In genomic region chr11:119424775-119425174, GRCh38 we compare ENCODE assay signal across 20 cellular contexts. TPM values are rescaled to one million over a fixed set of nuclear protein-coding genes. Genes with fewer than 3 reads are reported as not detected.
A peak's percentile ranks its signal among the peaks of the same experiment; 100 is the strongest.
DNase-seq lines count a peak whose midpoint lies in the region; FAIRE-seq and TF ChIP-seq lines count a peak whose summit lies in the region.
"Had no signal": no experiment of that assay in that cellular context is flagged by ENCODE, and none has a peak within 500 bp of the region (broad histone marks: within the 10 kb centered on the region; RNA-seq: fewer than 3 reads in every experiment).

No MANE protein-coding gene starts in this region.

- H2BK5ac ChIP-seq in H9 (ENCODE audit: insufficient read length, low read length): no peak overlapping the region

- no peak overlapping the region for H2AK5ac ChIP-seq in H9 (ENCODE audit: insufficient read length, low read length)

- no peak overlapping the region for H2BK15ac ChIP-seq in H9 (ENCODE audit: low read depth, low read length)

- no peak overlapping the region for H3K4ac ChIP-seq in H9 (ENCODE audit: low read depth, low read length)

- H3K27me3 Mint-ChIP-seq in H9 (ENCODE audit: low read depth) (peaks cover 9% of the 10 kb centered on the region), MCF 10A (ENCODE audit: insufficient read depth, unreplicated experiment) (peaks cover 12% of the 10 kb centered on the region)
- peaks cover 15% of the 10 kb centered on the region for H3K27me3 Mint-ChIP-seq in T-helper 2 cell treated with Interferon-gamma antibody and Interleukin-4, amounts not matched to agents 5 μg/mL and 100 μg/mL, for 36 hours (ENCODE audit: low read depth)

- no peak overlapping the region for H3K4me2 ChIP-seq in H9 (ENCODE audit: insufficient read depth, insufficient read length, low read length)
- H3K4me2 ChIP-seq: A549 had no signal

- peaks cover 3% of the 10 kb centered on the region for H3K23me2 ChIP-seq in H9 (ENCODE audit: insufficient read length, low read depth, low read length, poor library complexity, severe bottlenecking)

- no peak overlapping the region for H2BK12ac ChIP-seq in H9 (ENCODE audit: insufficient read length, low read depth, low read length)

- no peak overlapping the region for H3K9ac ChIP-seq in H9 (ENCODE audit: extremely low read depth, insufficient read length, low read length)
- H3K9ac ChIP-seq in rectal smooth muscle tissue (ENCODE audit: low read length): no peak overlapping the region

- WGBS in H9 (ENCODE audit: extremely low coverage, insufficient read length, low lambda C conversion rate): no CpG with 5 or more reads among the region's 2 CpGs
- 84 to 100% methylated on average over 1 to 2 of the region's 2 CpGs for WGBS in mesodermal cell (ENCODE audit: insufficient coverage in 2 of 2), 2 experiments

- H3K27me3 ChIP-seq in H9 (ENCODE audit: insufficient read depth, low read length) (no peaks in the 10 kb centered on the region), rectal smooth muscle tissue (ENCODE audit: control insufficient read depth, insufficient read depth, low read length) (peaks cover 6% of the 10 kb centered on the region)

- no peak for TF ChIP-seq POLR2A in H54 (IDR thresholded peaks at IDR 0.05; ENCODE audit: low read depth, low read length)

- no peak overlapping the region for H2AFZ ChIP-seq in H9 (ENCODE audit: low read length)

- H3K9me3 ChIP-seq in H9 (ENCODE audit: control insufficient read depth, low read depth, low read length): no peaks in the 10 kb centered on the region
- H3K9me3 ChIP-seq in mesodermal cell (ENCODE audit: control insufficient read depth, low read length): no peaks in the 10 kb centered on the region
- H3K9me3 ChIP-seq: A549 had no signal

- no peaks in the 10 kb centered on the region; a peak in 2 of 5 replicates for H3K9me3 Mint-ChIP-seq in H9
- no peaks in the 10 kb centered on the region for H3K9me3 Mint-ChIP-seq in T-helper 2 cell treated with Interferon-gamma antibody and Interleukin-4, amounts not matched to agents 5 μg/mL and 100 μg/mL, for 36 hours
- H3K9me3 Mint-ChIP-seq in MCF 10A (ENCODE audit: unreplicated experiment): no peaks in the 10 kb centered on the region

- H4K5ac ChIP-seq in H9 (ENCODE audit: insufficient read length, low read depth, low read length): no peak overlapping the region

- H3K27ac ChIP-seq in H9 (ENCODE audit: insufficient read length, low read depth, low read length): no peak overlapping the region
- peak overlapping the region; percentile 21 for H3K27ac ChIP-seq in caudate nucleus (ENCODE audit: low read depth, low read length)
- peak overlapping the region; percentile 53 for H3K27ac ChIP-seq in mesodermal cell (ENCODE audit: low read depth, low read length, severe bottlenecking)
- H3K27ac ChIP-seq in rectal smooth muscle tissue (ENCODE audit: low read depth, low read length): peak overlapping the region; percentile 23
- H3K27ac ChIP-seq: A549 had no signal

- H3T11ph ChIP-seq in H9 (ENCODE audit: low read length): no peak overlapping the region

- no peak for DNase-seq in H9
- DNase-seq in caudate nucleus (lab: John Stamatoyannopoulos, UW): no peak
- no peak for DNase-seq in T-helper 2 cell treated with Interferon-gamma antibody and Interleukin-4, amounts not matched to agents 5 μg/mL and 100 μg/mL, for 36 hours (ENCODE audit: low spot score)
- no peak for DNase-seq in MCF 10A (ENCODE audit: unreplicated experiment)
- DNase-seq in H54 (ENCODE audit: insufficient read length, low spot score): no peak
- no peak for DNase-seq in activated CD4-positive, CD25-positive, alpha-beta regulatory T cell treated with anti-CD3 and anti-CD28 coated beads, Interleukin-2, amount 50 U/mL, for 72 hours
- DNase-seq: C1 segment of cervical spinal cord, NCI-H1436, NCI-H2029 treated with DMSO at 0.1 percent for 48 hours, NCI-H748 treated with DMSO at 0.1 percent for 48 hours, OCI-M1, RPMI8226, SIG-M5 had no signal

- H3K18ac ChIP-seq in H9 (ENCODE audit: insufficient read length, low read depth, low read length): no peak overlapping the region

- no TSS peak for BruUV-seq in MCF 10A (replicated peaks; lab: Mats Ljungman, UMichigan)

- peaks cover 21% of the 10 kb centered on the region for H3K4me1 ChIP-seq in H9 (ENCODE audit: insufficient read depth, low read length)
- peaks cover 3% of the 10 kb centered on the region for H3K4me1 ChIP-seq in mesodermal cell (ENCODE audit: control insufficient read depth, insufficient read depth, low read length, poor library complexity, severe bottlenecking)
- peaks cover 5% of the 10 kb centered on the region for H3K4me1 ChIP-seq in rectal smooth muscle tissue (ENCODE audit: control insufficient read depth, insufficient read depth, low read length)

- H3K4me3 ChIP-seq in mesodermal cell (ENCODE audit: extremely low read depth, insufficient read depth, low read length, poor library complexity, severe bottlenecking) (no peak overlapping the region), rectal smooth muscle tissue (ENCODE audit: low read length) (no peak overlapping the region)
- H3K4me3 ChIP-seq: A549, K562 had no signal

- H4K8ac ChIP-seq in H9 (replicated peaks; ENCODE audit: insufficient read length, low read depth, low read length): no peak overlapping the region

- H2BK120ac ChIP-seq in H9 (ENCODE audit: low read depth, low read length, poor library complexity, severe bottlenecking): no peak overlapping the region

- CTCF ChIA-PET in MCF 10A (lab: Yijun Ruan, JAX): no interaction called here

- POLR2A ChIA-PET in MCF 10A (lab: Yijun Ruan, JAX): no interaction called here

- no peak overlapping the region for H2BK20ac ChIP-seq in H9 (ENCODE audit: low read depth, low read length, poor library complexity, severe bottlenecking)

- TF ChIP-seq CTCF in H9 (conservative IDR thresholded peaks at IDR 0.05) (no peak), MCF 10A (IDR thresholded peaks at IDR 0.05; ENCODE audit: unreplicated experiment) (no peak)

- H3K27ac Mint-ChIP-seq in H9: peak overlapping the region in 2 of 3 experiments; percentile 5 to 7; a peak in 1 of 7 replicates
- no peak overlapping the region for H3K27ac Mint-ChIP-seq in T-helper 2 cell treated with Interferon-gamma antibody and Interleukin-4, amounts not matched to agents 5 μg/mL and 100 μg/mL, for 36 hours
- H3K27ac Mint-ChIP-seq in MCF 10A (ENCODE audit: low read depth, unreplicated experiment): no peak overlapping the region

- intact Hi-C loops in MCF 10A (cut with micrococcal nuclease): no loop called here

- H3K4me3 Mint-ChIP-seq in H9: peak overlapping the region in 1 of 2 experiments; percentile 22; a peak in 1 of 5 replicates
- H3K4me3 Mint-ChIP-seq in T-helper 2 cell treated with Interferon-gamma antibody and Interleukin-4, amounts not matched to agents 5 μg/mL and 100 μg/mL, for 36 hours: no peak overlapping the region
- H3K4me3 Mint-ChIP-seq in MCF 10A (ENCODE audit: unreplicated experiment): no peak overlapping the region

- no peak for FAIRE-seq in H54 (lab: Jason Lieb, UNC)
- FAIRE-seq: A549, GM12892, GM19239, K562 had no signal

- H3K4me1 Mint-ChIP-seq in H9 (peaks cover 55 to 59% of the 10 kb centered on the region in 2 experiments), MCF 10A (ENCODE audit: insufficient read depth, unreplicated experiment) (peaks cover 16% of the 10 kb centered on the region)
- peaks cover 30% of the 10 kb centered on the region for H3K4me1 Mint-ChIP-seq in T-helper 2 cell treated with Interferon-gamma antibody and Interleukin-4, amounts not matched to agents 5 μg/mL and 100 μg/mL, for 36 hours (ENCODE audit: low read depth)

- no peak overlapping the region for H3K56ac ChIP-seq in H9 (ENCODE audit: insufficient read length, low read depth, low read length)

- H4K91ac ChIP-seq in H9 (ENCODE audit: insufficient read length, low read depth, low read length): no peak overlapping the region

- no peaks in the 10 kb centered on the region for H4K20me1 ChIP-seq in H9 (ENCODE audit: control insufficient read depth, insufficient read depth, insufficient read length)

- H3K36me3 Mint-ChIP-seq in H9 (ENCODE audit: insufficient read depth in 1 of 3, low read depth in 3 of 3) (peaks cover 10 to 25% (median 22%) of the 10 kb centered on the region in 3 experiments), MCF 10A (ENCODE audit: insufficient read depth, unreplicated experiment) (no peaks in the 10 kb centered on the region)
- H3K36me3 Mint-ChIP-seq in T-helper 2 cell treated with Interferon-gamma antibody and Interleukin-4, amounts not matched to agents 5 μg/mL and 100 μg/mL, for 36 hours (ENCODE audit: low read depth): no peaks in the 10 kb centered on the region

- no peaks in the 10 kb centered on the region for H3K79me1 ChIP-seq in H9 (ENCODE audit: insufficient read depth, low read depth, low read length, poor library complexity, severe bottlenecking)

- H3K23ac ChIP-seq in H9 (ENCODE audit: insufficient read length, low read depth, low read length): no peak overlapping the region

- peaks cover 10% of the 10 kb centered on the region for H3K36me3 ChIP-seq in mesodermal cell (ENCODE audit: control insufficient read depth, insufficient read depth, low read length)
- H3K36me3 ChIP-seq in rectal smooth muscle tissue (ENCODE audit: control insufficient read depth, insufficient read depth, low read length): no peaks in the 10 kb centered on the region

- no peak overlapping the region for H3K14ac ChIP-seq in H9 (ENCODE audit: insufficient read depth, low read length)

- H3K79me2 ChIP-seq in H9 (ENCODE audit: insufficient read depth, low read length): peaks cover 8% of the 10 kb centered on the region; the same call in 1 of the 2 replicates

RNA-seq across cellular contexts. Expression of gene THY1, which starts 1.8 kb away (rescaled TPM):
- total RNA-seq in H9 (2021) (176 and 184 TPM in 2 replicates), MCF 10A (2022) (not detected in 2 replicates)
- 229 TPM for polyA plus RNA-seq in mesodermal cell (2013, experiment 1 of 2)
- polyA plus RNA-seq in mesodermal cell (2013, experiment 2 of 2): 146 TPM
- total RNA-seq: NCI-H460 had no signal
- polyA plus RNA-seq: K562 had no signal

RNA-seq across cellular contexts. Expression of gene USP2, which starts 43.3 kb away (rescaled TPM):
- total RNA-seq in H9 (2021): 5.7 and 7.6 TPM in 2 replicates
- 1.8 TPM for polyA plus RNA-seq in mesodermal cell (2013, experiment 1 of 2)
- polyA plus RNA-seq in mesodermal cell (2013, experiment 2 of 2): 1.9 TPM
- total RNA-seq in MCF 10A (2022): 0.14 and 0.54 TPM in 2 replicates

Comparison
In these comparisons a context has a peak if more than half of its experiments do, and no peak if none do; other contexts are left out.
1. H3K27ac Mint-ChIP-seq: peak in H9 (2 of 3); none in T-helper 2 cell treated with Interferon-gamma antibody and Interleukin-4, amounts not matched to agents 5 μg/mL and 100 μg/mL, for 36 hours (single experiment) and MCF 10A (single experiment).
2. RNA of gene THY1, which starts 1.8 kb away (total RNA-seq): 176 to 184 TPM in H9; not detected in MCF 10A; every median in the first group is over 100 times any median in the second.